In the genomic region with DNA sequence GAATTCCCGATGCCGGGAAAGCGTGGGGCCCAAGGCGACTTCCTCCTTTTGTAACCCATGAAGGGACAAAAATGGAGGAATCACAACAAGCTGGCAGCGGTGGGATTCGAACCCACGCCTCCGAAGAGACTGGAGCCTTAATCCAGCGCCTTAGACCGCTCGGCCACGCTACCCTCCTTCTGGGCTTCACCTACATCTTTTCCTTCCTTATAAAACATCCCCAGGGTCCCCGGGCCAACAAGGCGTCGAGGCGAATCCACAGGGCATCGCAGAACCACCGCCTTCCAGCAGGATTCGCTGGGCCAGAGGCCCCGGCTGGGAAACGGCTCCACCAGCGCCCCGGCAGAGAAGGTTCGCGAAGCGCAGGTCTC, we compare ENCODE assay signal across 20 cellular contexts. TPM values are rescaled to one million over a fixed set of nuclear protein-coding genes. Genes with fewer than 3 reads are reported as not detected.
"Had no signal": no experiment of that assay in that cellular context is flagged by ENCODE, and none has a peak within 500 bp of the region (broad histone marks: within the 10 kb centered on the region; RNA-seq: fewer than 3 reads in every experiment).

No MANE protein-coding gene starts in this region.

RNA-seq across cellular contexts. Expression of gene OR2V1, which starts 33.6 kb away (rescaled TPM):
- total RNA-seq: activated B cell treated with CpG ODN at 0.5 μM for 24 hours; activated CD4-positive, alpha-beta memory T cell treated with anti-CD3 and anti-CD28 coated beads for 36 hours; activated CD4-positive, alpha-beta T cell treated with anti-CD3 and anti-CD28 coated beads, Interleukin-2, amount 10 ng/mL, durations not matched to agents 24 days and 14 days; activated naive CD4-positive, alpha-beta T cell treated with anti-CD3 and anti-CD28 coated beads for 36 hours; activated naive CD8-positive, alpha-beta T cell treated with anti-CD3 and anti-CD28 coated beads, Interleukin-2, amount 10 ng/mL, durations not matched to agents 7 days and 5 days; activated T-helper 1 cell treated with anti-CD3 and anti-CD28 coated beads, Interleukin-12 subunit alpha, Interleukin-12 subunit beta, Interleukin-2, Interleukin-4 antibody, amounts not matched to agents 30 ng/mL and 10 ng/mL and 1 ng/mL, durations not matched to agents 14 hours and 24 hours and 36 hours; activated T-helper 2 cell treated with anti-CD3 and anti-CD28 coated beads, Interferon-gamma antibody, Interleukin-2, Interleukin-4, amounts not matched to agents 10 μg/mL and 5 μg/mL and 100 μg/mL, durations not matched to agents 14 hours and 24 hours and 36 hours; ascending aorta; breast epithelium; cardiac muscle cell; colonic mucosa; dermis microvascular lymphatic vessel endothelial cell; endothelial cell of umbilical vein; esophagus squamous epithelium; fibroblast of lung; fibroblast of villous mesenchyme; frontal cortex; heart left ventricle; T-helper 17 cell had no signal
- polyA plus RNA-seq: cardiac muscle cell, endothelial cell of umbilical vein, esophagus, fibroblast of lung, heart left ventricle had no signal

RNA-seq across cellular contexts. Expression of gene OR2V2, which starts 50.0 kb away (rescaled TPM):
- total RNA-seq: activated B cell treated with CpG ODN at 0.5 μM for 24 hours; activated CD4-positive, alpha-beta memory T cell treated with anti-CD3 and anti-CD28 coated beads for 36 hours; activated CD4-positive, alpha-beta T cell treated with anti-CD3 and anti-CD28 coated beads, Interleukin-2, amount 10 ng/mL, durations not matched to agents 24 days and 14 days; activated naive CD4-positive, alpha-beta T cell treated with anti-CD3 and anti-CD28 coated beads for 36 hours; activated naive CD8-positive, alpha-beta T cell treated with anti-CD3 and anti-CD28 coated beads, Interleukin-2, amount 10 ng/mL, durations not matched to agents 7 days and 5 days; activated T-helper 1 cell treated with anti-CD3 and anti-CD28 coated beads, Interleukin-12 subunit alpha, Interleukin-12 subunit beta, Interleukin-2, Interleukin-4 antibody, amounts not matched to agents 30 ng/mL and 10 ng/mL and 1 ng/mL, durations not matched to agents 14 hours and 24 hours and 36 hours; activated T-helper 2 cell treated with anti-CD3 and anti-CD28 coated beads, Interferon-gamma antibody, Interleukin-2, Interleukin-4, amounts not matched to agents 10 μg/mL and 5 μg/mL and 100 μg/mL, durations not matched to agents 14 hours and 24 hours and 36 hours; ascending aorta; breast epithelium; cardiac muscle cell; colonic mucosa; dermis microvascular lymphatic vessel endothelial cell; endothelial cell of umbilical vein; esophagus squamous epithelium; fibroblast of lung; fibroblast of villous mesenchyme; frontal cortex; heart left ventricle; T-helper 17 cell had no signal
- polyA plus RNA-seq: cardiac muscle cell, endothelial cell of umbilical vein, esophagus, fibroblast of lung, heart left ventricle had no signal

RNA-seq across cellular contexts. Expression of gene BTNL9, which starts 57.3 kb away (rescaled TPM):
- total RNA-seq: activated CD4-positive, alpha-beta memory T cell treated with anti-CD3 and anti-CD28 coated beads for 36 hours; activated naive CD4-positive, alpha-beta T cell treated with anti-CD3 and anti-CD28 coated beads for 36 hours; activated naive CD8-positive, alpha-beta T cell treated with anti-CD3 and anti-CD28 coated beads, Interleukin-2, amount 10 ng/mL, durations not matched to agents 7 days and 5 days; activated T-helper 1 cell treated with anti-CD3 and anti-CD28 coated beads, Interleukin-12 subunit alpha, Interleukin-12 subunit beta, Interleukin-2, Interleukin-4 antibody, amounts not matched to agents 30 ng/mL and 10 ng/mL and 1 ng/mL, durations not matched to agents 14 hours and 24 hours and 36 hours; activated T-helper 2 cell treated with anti-CD3 and anti-CD28 coated beads, Interferon-gamma antibody, Interleukin-2, Interleukin-4, amounts not matched to agents 10 μg/mL and 5 μg/mL and 100 μg/mL, durations not matched to agents 14 hours and 24 hours and 36 hours; cardiac muscle cell; fibroblast of lung; fibroblast of villous mesenchyme had no signal
- polyA plus RNA-seq: cardiac muscle cell, fibroblast of lung had no signal
